Comparison of ENCODE assay signal across 8 cellular contexts in genomic region chr2:26068602-26069298, GRCh38. TPM values are rescaled to one million over a fixed set of nuclear protein-coding genes. Genes with fewer than 3 reads are reported as not detected.
DNase-seq lines count a peak whose midpoint lies in the region; ATAC-seq and TF ChIP-seq lines count a peak whose summit lies in the region.

No MANE protein-coding gene starts in this region.

- peaks cover 25 to 99% (median 39%) of the 10 kb centered on the region in 10 experiments for H3K4me1 ChIP-seq in BLaER1 treated with 17β-estradiol and CSF1 and Interleukin-3, amounts not matched to agents 10 nM and 100 nM
- H3K4me1 ChIP-seq in neuronal stem cell (ENCODE audit: control insufficient read depth in 2 of 2, insufficient read depth in 1 of 2, low read depth in 1 of 2, low read length in 2 of 2) (peaks cover 2 to 4% of the 10 kb centered on the region in 2 donors), gastroesophageal sphincter (peaks cover 2 to 41% (median 5%) of the 10 kb centered on the region in 3 donors)

- no CpG with 5 or more reads among the region's 4 CpGs for WGBS in neuronal stem cell (ENCODE audit: extremely low coverage in 2 of 2, insufficient read length in 2 of 2, insufficient replicate concordance in 1 of 2), 2 donors
- 2 to 28% methylated on average over 4 of the region's 4 CpGs for WGBS in gastroesophageal sphincter (ENCODE audit: low coverage in 1 of 2), 2 donors

- TF ChIP-seq POLR2A in gastroesophageal sphincter (IDR thresholded peaks at IDR 0.05): no peak

- no peak overlapping the region for H3K23ac ChIP-seq in neuronal stem cell (ENCODE audit: low read depth, low read length, poor library complexity)

- no peak for TF ChIP-seq EP300 in gastroesophageal sphincter (IDR thresholded peaks at IDR 0.05)

- no peaks in the 10 kb centered on the region; a peak in 1 of 22 replicates for H3K9me3 ChIP-seq in BLaER1 treated with 17β-estradiol and CSF1 and Interleukin-3, amounts not matched to agents 10 nM and 100 nM (replicated peaks in 1 of 11)
- H3K9me3 ChIP-seq in neuronal stem cell (replicated peaks in 1 of 2; ENCODE audit: control insufficient read depth in 2 of 2, insufficient read depth in 1 of 2, low read depth in 1 of 2, low read length in 2 of 2) (no peaks in the 10 kb centered on the region), gastroesophageal sphincter (no peaks in the 10 kb centered on the region)

- peak; percentile 90 for DNase-seq in RKO (ENCODE audit: low spot score)
- peak; percentile 77 for DNase-seq in astrocyte of the cerebellum (ENCODE audit: low read depth)
- DNase-seq in memory B cell (ENCODE audit: low spot score in 2 of 2): no peak
- no peak for DNase-seq in neuronal stem cell (ENCODE audit: low spot score)

- peak overlapping the region in 6 of 10 experiments; percentile 7 to 50 (median 27); a peak in 9 of 20 replicates for H3K4me3 ChIP-seq in BLaER1 treated with 17β-estradiol and CSF1 and Interleukin-3, amounts not matched to agents 10 nM and 100 nM
- H3K4me3 ChIP-seq in astrocyte of the cerebellum (ENCODE audit: low read depth, low read length) (no peak overlapping the region), neuronal stem cell (ENCODE audit: low read length in 2 of 2) (no peak overlapping the region), gastroesophageal sphincter (no peak overlapping the region)

- H3K18ac ChIP-seq in neuronal stem cell (ENCODE audit: low read length): no peak overlapping the region

- peaks cover 8% of the 10 kb centered on the region for H3K36me3 Mint-ChIP-seq in memory B cell

- no peak overlapping the region for H4K91ac ChIP-seq in neuronal stem cell (ENCODE audit: low read depth, low read length, poor library complexity)

- no peak overlapping the region for H3K27ac Mint-ChIP-seq in memory B cell

- H3K36me3 ChIP-seq in BLaER1 treated with 17β-estradiol and CSF1 and Interleukin-3, amounts not matched to agents 10 nM and 100 nM: peaks cover 20 to 47% (median 32%) of the 10 kb centered on the region in 11 experiments
- peaks cover 3 to 37% of the 10 kb centered on the region in 2 donors for H3K36me3 ChIP-seq in neuronal stem cell (replicated peaks in 1 of 2; ENCODE audit: control insufficient read depth in 2 of 2, insufficient read depth in 2 of 2, low read length in 2 of 2)
- H3K36me3 ChIP-seq in gastroesophageal sphincter: no peaks in the 10 kb centered on the region

- H3K4me1 Mint-ChIP-seq in memory B cell: peaks cover 29% of the 10 kb centered on the region

- no peak overlapping the region for H3K14ac ChIP-seq in neuronal stem cell (ENCODE audit: low read length)

- H2AFZ ChIP-seq in neuronal stem cell (ENCODE audit: low read length): no peak overlapping the region

- H2AK5ac ChIP-seq in neuronal stem cell (ENCODE audit: low read depth, low read length): no peak overlapping the region

- H2BK120ac ChIP-seq in neuronal stem cell (ENCODE audit: low read depth, low read length): no peak overlapping the region

- no peaks in the 10 kb centered on the region for H3K9me3 Mint-ChIP-seq in memory B cell

- peak; percentile 85 for ATAC-seq in GM18909 (IDR thresholded peaks at IDR 0.05; ENCODE audit: poor library complexity, unreplicated experiment)
- peak; percentile 79 for ATAC-seq in HG03095 (IDR thresholded peaks at IDR 0.05; ENCODE audit: unreplicated experiment)
- peak; percentile 49 for ATAC-seq in memory B cell (ENCODE audit: low read depth)
- no peak for ATAC-seq in gastroesophageal sphincter

- H4K20me1 ChIP-seq in BLaER1 treated with 17β-estradiol and CSF1 and Interleukin-3, amounts not matched to agents 10 nM and 100 nM: peaks cover 22 to 100% (median 84%) of the 10 kb centered on the region in 11 experiments; a peak in 21 of 22 replicates

- no peak overlapping the region for H2BK12ac ChIP-seq in neuronal stem cell (ENCODE audit: low read length)

- no peak overlapping the region for H3K4ac ChIP-seq in neuronal stem cell (ENCODE audit: low read length)

- no peaks in the 10 kb centered on the region for H3K27me3 ChIP-seq in BLaER1 treated with 17β-estradiol and CSF1 and Interleukin-3, amounts not matched to agents 10 nM and 100 nM
- no peaks in the 10 kb centered on the region for H3K27me3 ChIP-seq in neuronal stem cell (ENCODE audit: control insufficient read depth in 3 of 3, insufficient read depth in 3 of 3, low read depth in 1 of 3, low read length in 3 of 3)
- no peaks in the 10 kb centered on the region for H3K27me3 ChIP-seq in gastroesophageal sphincter

- H3K27ac ChIP-seq in BLaER1 treated with 17β-estradiol and CSF1 and Interleukin-3, amounts not matched to agents 10 nM and 100 nM: peak overlapping the region; percentile 45 to 81 (median 62); a peak in 21 of 22 replicates
- H3K27ac ChIP-seq in neuronal stem cell (replicated peaks; ENCODE audit: low read length) (no peak overlapping the region), gastroesophageal sphincter (no peak overlapping the region)

- H3K79me1 ChIP-seq in neuronal stem cell (ENCODE audit: low read depth, low read length): peaks cover 7% of the 10 kb centered on the region

- H3K9ac ChIP-seq in BLaER1 treated with 17β-estradiol and CSF1 and Interleukin-3, amounts not matched to agents 10 nM and 100 nM: peak overlapping the region in 8 of 11 experiments; percentile 2 to 59 (median 44); a peak in 12 of 22 replicates
- no peak overlapping the region for H3K9ac ChIP-seq in neuronal stem cell (ENCODE audit: low read depth, low read length, poor library complexity)

- H3K27me3 Mint-ChIP-seq in memory B cell: no peaks in the 10 kb centered on the region

- H3K4me3 Mint-ChIP-seq in memory B cell: no peak overlapping the region

- TF ChIP-seq CTCF in astrocyte of the cerebellum (IDR thresholded peaks at IDR 0.05; ENCODE audit: low read depth, low read length, missing control alignments) (no peak), gastroesophageal sphincter (IDR thresholded peaks at IDR 0.05) (no peak)

- peak overlapping the region; percentile 17 to 96 (median 79) for H3K4me2 ChIP-seq in BLaER1 treated with 17β-estradiol and CSF1 and Interleukin-3, amounts not matched to agents 10 nM and 100 nM
- H3K4me2 ChIP-seq in neuronal stem cell (ENCODE audit: insufficient read depth, low read length, poor library complexity, severe bottlenecking): no peak overlapping the region

- H2BK5ac ChIP-seq in neuronal stem cell (ENCODE audit: low read length): no peak overlapping the region

- in situ Hi-C loops in astrocyte of the cerebellum (cut with HindIII; ENCODE audit: low sequenced_read_pairs): no loop called here

- H4K8ac ChIP-seq in neuronal stem cell (ENCODE audit: low read depth, low read length): no peak overlapping the region

- no peak overlapping the region for H2BK15ac ChIP-seq in neuronal stem cell (ENCODE audit: low read length)

RNA-seq across cellular contexts. Expression of gene RAB10, which starts 34.9 kb away (rescaled TPM):
- 98.8 TPM for polyA plus RNA-seq in neuronal stem cell (2013, experiment 1 of 2)
- polyA plus RNA-seq in neuronal stem cell (2013, experiment 2 of 2): 97.0 TPM
- 100 to 1,000 TPM in 3 of 4 donors, 10 to 100 TPM in 1; 91.9 to 117 (median 103) TPM for total RNA-seq in gastroesophageal sphincter

Comparison
In these comparisons a context has a peak if more than half of its experiments do, and no peak if none do; other contexts are left out.
1. H3K27ac ChIP-seq: peak in BLaER1 treated with 17β-estradiol and CSF1 and Interleukin-3, amounts not matched to agents 10 nM and 100 nM (11 of 11); none in neuronal stem cell (single experiment) and gastroesophageal sphincter (0 of 4).
2. H3K4me3 ChIP-seq: peak in BLaER1 treated with 17β-estradiol and CSF1 and Interleukin-3, amounts not matched to agents 10 nM and 100 nM (6 of 10); none in astrocyte of the cerebellum (single experiment), neuronal stem cell (0 of 2) and gastroesophageal sphincter (0 of 2).
3. DNase-seq: peak in RKO (single experiment) and astrocyte of the cerebellum (single experiment); none in memory B cell (0 of 2) and neuronal stem cell (single experiment).